15 cellular contexts compared by ENCODE assay signal in the genomic region with DNA sequence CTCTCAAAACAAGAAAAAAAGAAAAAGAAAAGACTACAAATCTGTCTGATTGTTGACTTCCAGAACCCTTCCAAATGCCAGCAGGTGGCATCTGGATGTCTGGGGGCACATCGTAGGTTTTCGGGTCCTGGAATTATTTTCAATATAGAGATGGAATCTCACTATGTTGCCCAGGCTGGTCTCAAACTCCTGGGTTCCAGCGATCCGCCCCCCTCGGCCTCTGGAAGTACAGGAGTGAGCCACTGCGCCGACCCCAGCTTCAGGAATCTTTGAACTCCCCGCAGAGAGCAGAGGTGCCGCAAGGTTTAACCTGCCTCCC. TPM values are rescaled to one million over a fixed set of nuclear protein-coding genes. Genes with fewer than 3 reads are reported as not detected.
DNase-seq lines count a peak whose midpoint lies in the region; ATAC-seq, FAIRE-seq and TF ChIP-seq lines count a peak whose summit lies in the region.
"Had no signal": no experiment of that assay in that cellular context is flagged by ENCODE, and none has a peak within 500 bp of the region (broad histone marks: within the 10 kb centered on the region; RNA-seq: fewer than 3 reads in every experiment).

No MANE protein-coding gene starts in this region.

- H3K9me3 ChIP-seq in PC-3 (ENCODE audit: low read length) (no peaks in the 10 kb centered on the region), duodenal mucosa (ENCODE audit: control insufficient read depth in 1 of 2, low read length in 2 of 2) (no peaks in the 10 kb centered on the region), pancreas (no peaks in the 10 kb centered on the region)
- H3K9me3 ChIP-seq: sigmoid colon had no signal

- no peak for FAIRE-seq in pancreas (lab: Jason Lieb, UNC)
- FAIRE-seq: frontal cortex had no signal

- ATAC-seq in PC-3 (no peak), pancreas (no peak), HG02885 (IDR thresholded peaks at IDR 0.05; ENCODE audit: poor library complexity, unreplicated experiment) (no peak)

- CTCF ChIA-PET in Calu3 (lab: Charles Lee) (interaction anchor here (0.9 to 1.0 kb wide), 2 partner anchors 19 to 61 kb away, joined by 3 to 4 read pairs; no protein-coding TSS in a partner anchor), PC-3 (lab: Charles Lee) (interaction anchor here (1.6 kb wide), 1 partner anchor 65 kb away, joined by 4 read pairs; the partner anchor contains the start of gene RPL18A)

- H3K4me1 ChIP-seq in PC-3 (ENCODE audit: insufficient read depth, low read length) = peaks cover 58% of the 10 kb centered on the region
- H3K4me1 ChIP-seq in duodenal mucosa (ENCODE audit: control insufficient read depth in 1 of 2, insufficient read depth in 2 of 2, low read length in 2 of 2) = peaks cover 24 to 46% of the 10 kb centered on the region in 2 donors
- H3K4me1 ChIP-seq in pancreas = peaks cover 0 to 21% (median 14%) of the 10 kb centered on the region in 3 donors

- WGBS in pancreas, 2 donors = 23 to 36% methylated on average over 9 of the region's 9 CpGs

- H3K4me2 ChIP-seq in PC-3 (ENCODE audit: low read length) = peak overlapping the region; percentile 90

- peak overlapping the region; percentile 95 for H3K9ac ChIP-seq in PC-3 (ENCODE audit: low read length)
- H3K9ac ChIP-seq in duodenal mucosa (ENCODE audit: low read depth in 1 of 2, low read length in 2 of 2) = peak overlapping the region in 1 of 2 donors; percentile 92

- no peak for DNase-seq in Calu3
- no peak for DNase-seq in PC-3
- DNase-seq in pancreas = no peak
- no peak for DNase-seq in occipital lobe (lab: John Stamatoyannopoulos, UW)
- no peak for DNase-seq in NCI-H446 (lab: John Stamatoyannopoulos, UW)
- DNase-seq: cortex of kidney, HFFc6, NCI-H1048, OCI-M1, sigmoid colon had no signal

- H3K27me3 ChIP-seq in PC-3 (ENCODE audit: low read length) = no peaks in the 10 kb centered on the region
- peaks cover 0 to 7% of the 10 kb centered on the region in 2 donors for H3K27me3 ChIP-seq in duodenal mucosa (ENCODE audit: control insufficient read depth in 1 of 2, insufficient read depth in 2 of 2, low read length in 2 of 2)
- H3K27me3 ChIP-seq in pancreas = no peaks in the 10 kb centered on the region

- H3K79me2 ChIP-seq in PC-3 (ENCODE audit: low read length) = peaks cover 41% of the 10 kb centered on the region

- H3K9me2 ChIP-seq in PC-3 (replicated peaks; ENCODE audit: low read length) = no peaks in the 10 kb centered on the region

- H4K20me1 ChIP-seq in PC-3 (ENCODE audit: low read length) = no peaks in the 10 kb centered on the region

- H3K27me3 Mint-ChIP-seq in Calu3 (ENCODE audit: unreplicated experiment) = no peaks in the 10 kb centered on the region

- H3K36me3 Mint-ChIP-seq in Calu3 (ENCODE audit: insufficient read depth, unreplicated experiment) = peaks cover 44% of the 10 kb centered on the region

- H3K4me3 ChIP-seq in PC-3 (ENCODE audit: low read length) = peak overlapping the region; percentile 84
- H3K4me3 ChIP-seq in duodenal mucosa (ENCODE audit: low read depth in 1 of 2, low read length in 2 of 2) = peak overlapping the region; percentile 74 to 80
- peak overlapping the region in 3 of 4 donors; percentile 29 to 39 (median 30) for H3K4me3 ChIP-seq in pancreas

- peak overlapping the region; percentile 88 for H3K4me3 Mint-ChIP-seq in Calu3 (ENCODE audit: low read depth, unreplicated experiment)
- H3K4me3 Mint-ChIP-seq: HFFc6 had no signal

- peaks cover 6% of the 10 kb centered on the region for H3F3A ChIP-seq in PC-3 (ENCODE audit: low read length, unreplicated experiment)

- no peak for TF ChIP-seq CTCF in Calu3 (IDR thresholded peaks at IDR 0.05; ENCODE audit: unreplicated experiment)
- TF ChIP-seq CTCF in PC-3 (conservative IDR thresholded peaks at IDR 0.05; ENCODE audit: low read depth, low read length) = 0 out of 2 replicates have a peak, but pooled peaks have one; percentile 30
- no peak for TF ChIP-seq CTCF in pancreas (IDR thresholded peaks at IDR 0.05)

- H3K27ac Mint-ChIP-seq in Calu3 (ENCODE audit: unreplicated experiment) = peak overlapping the region; percentile 91
- H3K27ac Mint-ChIP-seq: HFFc6, nephron had no signal

- no peaks in the 10 kb centered on the region for H3K9me3 Mint-ChIP-seq in Calu3 (ENCODE audit: low read depth, unreplicated experiment)
- H3K9me3 Mint-ChIP-seq: HFFc6, nephron had no signal

- POLR2A ChIA-PET in PC-3 (lab: Charles Lee; ENCODE audit: unreplicated experiment) = interaction anchor here (0.7 kb wide), 2 partner anchors 48 to 489 kb away, joined by 3 to 4 read pairs; no protein-coding TSS in a partner anchor

- H3K27ac ChIP-seq in PC-3 (ENCODE audit: low read length) (peak overlapping the region; percentile 99), duodenal mucosa (ENCODE audit: low read depth, low read length) (peak overlapping the region; percentile 62), pancreas (peak overlapping the region in 1 of 4 donors; percentile 68)

- peaks cover 18% of the 10 kb centered on the region for H3K4me1 Mint-ChIP-seq in Calu3 (ENCODE audit: low read depth, unreplicated experiment)

- intact Hi-C loops in Calu3 (cut with micrococcal nuclease; ENCODE audit: unreplicated experiment) = no loop called here
- intact Hi-C loops in PC-3 (cut with micrococcal nuclease) = no loop called here
- intact Hi-C loops in pancreas (cut with DNase I) = no loop called here

- H2AFZ ChIP-seq in PC-3 (ENCODE audit: low read length) = peak overlapping the region; percentile 78

- no peaks in the 10 kb centered on the region for H3K36me3 ChIP-seq in PC-3 (ENCODE audit: low read depth, low read length)
- H3K36me3 ChIP-seq in duodenal mucosa (ENCODE audit: control insufficient read depth in 1 of 2, insufficient read depth in 2 of 2, low read length in 2 of 2) = no peaks in the 10 kb centered on the region
- no peaks in the 10 kb centered on the region for H3K36me3 ChIP-seq in pancreas
- H3K36me3 ChIP-seq: sigmoid colon had no signal

- BruUV-seq in Calu3 (replicated peaks; lab: Mats Ljungman, UMichigan) (TSS peak; percentile 83), PC-3 (replicated peaks; lab: Mats Ljungman, UMichigan) (TSS peak; percentile 17)

RNA-seq across cellular contexts. Expression of gene B3GNT3, which starts 0.6 kb away (rescaled TPM):
- 75.1 and 121 TPM in 2 replicates for total RNA-seq in Calu3 (2022)
- total RNA-seq in PC-3 (2014; rRNA removed) = 39.5 and 41.7 TPM in 2 replicates
- 1 to 10 TPM; 2.1 to 6.0 (median 3.9) TPM for total RNA-seq in pancreas
- 1 to 10 TPM; 1.7 to 2.6 TPM for polyA plus RNA-seq in pancreas
- total RNA-seq in occipital lobe = not detected
- total RNA-seq: frontal cortex, HFFc6 had no signal

RNA-seq across cellular contexts. Expression of gene INSL3, which starts 26.9 kb away (rescaled TPM):
- total RNA-seq in Calu3 (2022) (not detected in 2 replicates), PC-3 (2014; rRNA removed) (not detected in 2 replicates), pancreas (not detected), occipital lobe (not detected)
- not detected for polyA plus RNA-seq in pancreas
- total RNA-seq: frontal cortex, HFFc6, sigmoid colon, subcutaneous adipose tissue had no signal

RNA-seq across cellular contexts. Expression of gene FCHO1, which starts 43.1 kb away (rescaled TPM):
- 0.61 and 1.3 TPM in 2 replicates for total RNA-seq in Calu3 (2022)
- total RNA-seq in PC-3 (2014; rRNA removed) = 21.0 and 29.5 TPM in 2 replicates
- total RNA-seq in pancreas = 1 to 10 TPM in 3 of 6 donors, under 1 TPM in 3; 0.43 to 2.5 (median 1.2) TPM
- polyA plus RNA-seq in pancreas = 1 to 10 TPM; 1.3 to 1.4 TPM
- 24.6 TPM for total RNA-seq in occipital lobe

RNA-seq across cellular contexts. Expression of gene JAK3, which starts 53.4 kb away (rescaled TPM):
- total RNA-seq in Calu3 (2022) = not detected in 2 replicates
- 1.5 and 4.3 TPM in 2 replicates for total RNA-seq in PC-3 (2014; rRNA removed)
- 1 to 10 TPM; 1.1 to 6.6 (median 1.7) TPM for total RNA-seq in pancreas
- polyA plus RNA-seq in pancreas = 1 to 10 TPM; 2.9 to 4.3 TPM
- 1.1 TPM for total RNA-seq in occipital lobe

Comparison
In these comparisons a context has a peak if more than half of its experiments do, and no peak if none do; other contexts are left out.
1. H3K4me3 ChIP-seq: peak in every context shown above with its lines; median percentile 84 in PC-3; 77 in duodenal mucosa; 30 in pancreas.